8 cellular contexts compared by ENCODE assay signal in genomic region chr1:211382714-211383480, GRCh38. TPM values are rescaled to one million over a fixed set of nuclear protein-coding genes. Genes with fewer than 3 reads are reported as not detected.
DNase-seq lines count a peak whose midpoint lies in the region; ATAC-seq and TF ChIP-seq lines count a peak whose summit lies in the region.

No MANE protein-coding gene starts in this region.

- CTCF ChIA-PET in BJ (lab: Yijun Ruan, JAX): interaction anchor here (0.6 to 0.9 kb wide), 2 partner anchors 26 to 94 kb away, joined by 3 to 4 read pairs; no protein-coding TSS in a partner anchor

- peak in 1 of 2 donors; percentile 13 for TF ChIP-seq RAD21 in liver (IDR thresholded peaks at IDR 0.05)

- peak; percentile 62 for DNase-seq in BJ (ENCODE audit: low read depth)
- DNase-seq in GM19240 (ENCODE audit: insufficient read length, low spot score): peak; percentile 64
- peak; percentile 96 for DNase-seq in NCI-H774 (lab: John Stamatoyannopoulos, UW)
- DNase-seq in activated CD4-positive, alpha-beta T cell treated with anti-CD3 and anti-CD28 coated beads, Interleukin-2, amount 50 U/mL, for 48 hours: peak; percentile 84 to 88
- peak; percentile 89 to 90 for DNase-seq in dermis microvascular lymphatic vessel endothelial cell (ENCODE audit: low read depth in 2 of 2)
- DNase-seq in stimulated activated CD4-positive, alpha-beta T cell treated with anti-CD3 and anti-CD28 coated beads, Interleukin-2, amount 100 ng/mL, for 48 hours: peak; percentile 73 to 74

- 2% methylated on average over 49 of the region's 49 CpGs for WGBS in liver

- no peaks in the 10 kb centered on the region for H3K9me3 ChIP-seq in liver (ENCODE audit: control insufficient read depth in 4 of 4, low read length in 3 of 4)

- no peaks in the 10 kb centered on the region for H3K36me3 ChIP-seq in BJ (ENCODE audit: control insufficient read depth, insufficient read depth, low read length)
- no peaks in the 10 kb centered on the region for H3K36me3 ChIP-seq in liver (ENCODE audit: control insufficient read depth in 4 of 4, insufficient read depth in 3 of 4, low read depth in 1 of 4, low read length in 3 of 4)

- H3K9ac ChIP-seq in liver (ENCODE audit: low read depth in 1 of 2, low read length in 2 of 2): peak overlapping the region; percentile 87 to 90

- POLR2A ChIA-PET in BJ (lab: Charles Lee): interaction anchor here (0.6 kb wide), 1 partner anchor 179 kb away, joined by 4 read pairs; no protein-coding TSS in a partner anchor

- peaks cover 0 to 10% (median 4%) of the 10 kb centered on the region in 4 donors for H3K4me1 ChIP-seq in liver (ENCODE audit: control insufficient read depth in 4 of 4, insufficient read depth in 4 of 4, low read length in 3 of 4)

- peak overlapping the region; percentile 90 to 98 for H3K27ac ChIP-seq in liver (ENCODE audit: low read depth in 1 of 2, low read length in 2 of 2)

- peak; percentile 94 for ATAC-seq in HG03442 (IDR thresholded peaks at IDR 0.05; ENCODE audit: unreplicated experiment)

- no peaks in the 10 kb centered on the region for H3K27me3 ChIP-seq in BJ (ENCODE audit: control insufficient read depth, insufficient read depth, low read length)
- no peaks in the 10 kb centered on the region for H3K27me3 ChIP-seq in liver (ENCODE audit: control insufficient read depth in 4 of 4, insufficient read depth in 4 of 4, low read length in 3 of 4)

- TF ChIP-seq CTCF in BJ (IDR thresholded peaks at IDR 0.05; ENCODE audit: insufficient read depth, low read depth, low read length) (no peak), liver (IDR thresholded peaks at IDR 0.05; ENCODE audit: low read depth, low read length, missing input control) (no peak)

- H3K4me3 ChIP-seq in BJ (ENCODE audit: low read depth, low read length): peak overlapping the region; percentile 71
- peak overlapping the region; percentile 52 to 89 (median 77) for H3K4me3 ChIP-seq in liver (ENCODE audit: low read depth in 1 of 3, low read length in 3 of 3)

TF ChIP-seq in liver, 16 proteins besides CTCF, POLR2A, EP300 and RAD21:
- TF ChIP-seq REST (IDR thresholded peaks at IDR 0.05): peak; percentile 87
- peak; percentile 23 for TF ChIP-seq SP1 (IDR thresholded peaks at IDR 0.05)
- no peak for TF ChIP-seq JUND (IDR thresholded peaks at IDR 0.05)
- TF ChIP-seq FOXA1 (IDR thresholded peaks at IDR 0.05): no peak
- TF ChIP-seq ZBTB33 (IDR thresholded peaks at IDR 0.05): peak; percentile 34
- TF ChIP-seq YY1 (IDR thresholded peaks at IDR 0.05): peak; percentile 98
- no peak for TF ChIP-seq NR2F2 (IDR thresholded peaks at IDR 0.05)
- peak in 1 of 2 donors; percentile 11 for TF ChIP-seq RXRA (IDR thresholded peaks at IDR 0.05)
- no peak for TF ChIP-seq HNF4G (IDR thresholded peaks at IDR 0.05)
- TF ChIP-seq GABPA (IDR thresholded peaks at IDR 0.05 in 1 of 2, conservative IDR thresholded peaks at IDR 0.05 in 1 of 2): peak; percentile 31 to 83
- TF ChIP-seq TAF1 (conservative IDR thresholded peaks at IDR 0.05): peak; percentile 86
- TF ChIP-seq EGR1 (IDR thresholded peaks at IDR 0.05; ENCODE audit: low read depth in 2 of 2): no peak
- no peak for TF ChIP-seq HNF4A (conservative IDR thresholded peaks at IDR 0.05)
- TF ChIP-seq MAX (IDR thresholded peaks at IDR 0.05): peak; percentile 62
- no peak for TF ChIP-seq FOXA2 (IDR thresholded peaks at IDR 0.05)
- TF ChIP-seq ATF3 (IDR thresholded peaks at IDR 0.05): no peak

RNA-seq across cellular contexts. Expression of gene TRAF5, which starts 56.3 kb away (rescaled TPM):
- polyA plus RNA-seq in BJ (2011; rRNA removed) (31.6 and 39.8 TPM in 2 replicates), liver (under 1 TPM; 0.68 to 0.74 TPM)
- polyA minus RNA-seq in BJ (2011; rRNA and poly(A)+ RNA removed): 25.6 and 31.4 TPM in 2 replicates
- total RNA-seq in dermis microvascular lymphatic vessel endothelial cell (10.0 and 16.7 TPM in 2 replicates), liver (1 to 10 TPM; 2.5 to 3.3 TPM)

Comparison
In these comparisons a context has a peak if more than half of its experiments do, and no peak if none do; other contexts are left out.
1. Peak in every context shown above with its lines: DNase-seq, ATAC-seq, H3K4me3 ChIP-seq and H3K27ac ChIP-seq.